16 cellular contexts compared by ENCODE assay signal in the genomic region with DNA sequence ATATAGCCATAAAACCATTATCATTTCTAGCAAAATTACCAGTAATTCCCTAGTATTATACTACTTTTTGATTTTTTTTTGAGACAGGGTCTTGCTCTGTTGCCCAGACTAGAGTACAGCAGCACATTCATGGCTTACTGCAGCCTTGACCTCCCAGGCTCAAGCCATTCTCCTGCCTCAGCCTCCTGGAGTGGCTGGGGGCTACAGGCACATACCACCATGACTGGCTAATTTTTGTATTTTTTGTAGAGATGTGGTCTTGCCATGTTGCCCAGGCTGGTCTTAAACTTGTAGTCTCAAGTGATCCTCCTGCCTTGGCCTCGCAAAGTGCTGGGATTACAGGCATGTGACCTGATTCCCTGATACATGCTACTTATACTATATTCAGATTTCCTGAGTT.
"Had no signal": no experiment of that assay in that cellular context is flagged by ENCODE, and none has a peak within 500 bp of the region (broad histone marks: within the 10 kb centered on the region; RNA-seq: fewer than 3 reads in every experiment).

No MANE protein-coding gene starts in this region.

- H3K9me3 ChIP-seq: colonic mucosa, left lung, lower lobe of right lung had no signal

- H3K4me3 ChIP-seq: colonic mucosa, left lung, lower lobe of right lung had no signal

- H3K4me3 Mint-ChIP-seq: endodermal cell, immature natural killer cell, memory B cell, nephron progenitor cell had no signal

- ATAC-seq: foreskin keratinocyte, left lung, lower lobe of right lung had no signal

- H3K27me3 Mint-ChIP-seq: memory B cell had no signal

- H3K27ac Mint-ChIP-seq: memory B cell had no signal

- H3K9me3 Mint-ChIP-seq: endodermal cell, immature natural killer cell, memory B cell had no signal

- H3K36me3 ChIP-seq: colonic mucosa had no signal

- H3K27me3 ChIP-seq: colonic mucosa, foreskin keratinocyte, left lung had no signal

- H3K4me1 Mint-ChIP-seq: endodermal cell, nephron progenitor cell had no signal

- H3K27ac ChIP-seq: colonic mucosa, foreskin keratinocyte, left lung, lower lobe of right lung had no signal

- H3K4me1 ChIP-seq: colonic mucosa, foreskin keratinocyte had no signal

- DNase-seq: colonic mucosa; effector CD4-positive, alpha-beta T cell; endodermal cell; erythroblast; foreskin keratinocyte; immature natural killer cell; left lung; lower lobe of right lung; midbrain; nephron progenitor cell; small intestine; stimulated activated CD4-positive, alpha-beta T cell treated with anti-CD3 and anti-CD28 coated beads, Interleukin-12 subunit alpha, Interleukin-12 subunit beta, amount 100 ng/mL, for 4 hours; stimulated activated CD4-positive, alpha-beta T cell treated with anti-CD3 and anti-CD28 coated beads, Interleukin-2, amount 100 ng/mL, for 48 hours; stimulated activated naive CD4-positive, alpha-beta T cell treated with Interleukin-2 at 50 U/mL for 16 hours; trophoblast cell had no signal
